Comparison of ENCODE assay signal across 36 cellular contexts in the genomic region with DNA sequence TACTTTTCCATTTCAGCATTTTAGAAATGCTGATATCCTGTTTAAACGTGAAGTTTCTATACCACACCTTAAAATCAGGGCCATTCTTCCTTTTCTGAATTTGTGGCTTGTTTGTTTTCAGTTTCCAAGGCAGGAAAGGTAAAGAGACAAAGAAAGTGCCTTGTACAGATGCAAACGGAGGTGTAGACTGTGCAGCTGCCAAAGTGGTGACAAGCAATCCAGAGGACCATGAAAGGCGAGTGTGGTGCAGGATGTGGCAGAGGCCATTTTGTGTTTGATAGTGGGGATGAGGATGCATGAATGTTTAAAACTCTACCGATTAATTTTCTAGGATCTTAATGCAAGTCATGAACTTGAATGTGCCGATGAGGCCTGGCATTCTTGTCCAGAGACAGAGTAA.
"Had no signal": no experiment of that assay in that cellular context is flagged by ENCODE, and none has a peak within 500 bp of the region (broad histone marks: within the 10 kb centered on the region; RNA-seq: fewer than 3 reads in every experiment).

No MANE protein-coding gene starts in this region.

- DNase-seq: activated CD4-positive, alpha-beta T cell treated with anti-CD3 and anti-CD28 coated beads for 1 hour; activated CD4-positive, alpha-beta T cell treated with anti-CD3 and anti-CD28 coated beads, Interleukin-2, amount 10 ng/mL, durations not matched to agents 24 days and 14 days; activated CD4-positive, alpha-beta T cell treated with anti-CD3 and anti-CD28 coated beads, Interleukin-2, amount 50 U/mL, for 48 hours; activated CD4-positive, CD25-positive, alpha-beta regulatory T cell; activated gamma-delta T cell; activated naive CD4-positive, alpha-beta T cell treated with Interleukin-2 at 50 U/mL for 16 hours; activated T-cell treated with anti-CD3 and anti-CD28 coated beads, Interleukin-2, amount 50 U/mL, for 24 hours; anterior cingulate cortex; caudate nucleus; cerebellar nuclear complex; IMR-90; Kasumi-1; KBM-7; MG63; MV-4-11; NCI-H1092 treated with DMSO at 0.1 percent for 48 hours; NCI-H1417; NCI-H146; NCI-H187; NCI-H2029 treated with DMSO at 0.1 percent for 48 hours; NCI-H2107; NCI-H2171; NCI-H510A; NCI-H526; NCI-H748 treated with DMSO at 0.1 percent for 48 hours; PC-9; SIG-M5; T-cell; T-helper 17 cell; T1000; WERI-Rb-1 had no signal

- H3K27me3 Mint-ChIP-seq: activated CD4-positive, alpha-beta T cell treated with anti-CD3 and anti-CD28 coated beads, Interleukin-2, amount 10 ng/mL, durations not matched to agents 24 days and 14 days; activated T-cell treated with anti-CD3 and anti-CD28 coated beads, Interleukin-2, amount 50 U/mL, for 24 hours; brain; T-cell; T-helper 17 cell had no signal

- H3K27ac Mint-ChIP-seq: activated CD4-positive, alpha-beta T cell treated with anti-CD3 and anti-CD28 coated beads, Interleukin-2, amount 10 ng/mL, durations not matched to agents 24 days and 14 days; activated T-cell treated with anti-CD3 and anti-CD28 coated beads, Interleukin-2, amount 50 U/mL, for 24 hours; activated T-helper 2 cell treated with anti-CD3 and anti-CD28 coated beads, Interferon-gamma antibody, Interleukin-2, Interleukin-4, amounts not matched to agents 10 μg/mL and 5 μg/mL and 100 μg/mL, durations not matched to agents 14 hours and 24 hours and 36 hours; brain; T-cell; T-helper 17 cell had no signal

- H2AFZ ChIP-seq: PC-9 had no signal

- H3K27ac ChIP-seq: PC-9, RWPE1, WERI-Rb-1 had no signal

- H3K27me3 ChIP-seq: MG63 had no signal

- H3K4me2 ChIP-seq: PC-9 had no signal

- H3K4me3 Mint-ChIP-seq: activated CD4-positive, alpha-beta T cell treated with anti-CD3 and anti-CD28 coated beads, Interleukin-2, amount 10 ng/mL, durations not matched to agents 24 days and 14 days; activated T-cell treated with anti-CD3 and anti-CD28 coated beads, Interleukin-2, amount 50 U/mL, for 24 hours; brain; T-cell; T-helper 17 cell had no signal

- H3K9me3 Mint-ChIP-seq: activated T-cell treated with anti-CD3 and anti-CD28 coated beads, Interleukin-2, amount 50 U/mL, for 24 hours had no signal

- H3K4me1 Mint-ChIP-seq: brain had no signal

- ATAC-seq: Right ventricle myocardium inferior, SK-N-SH treated with all-trans-retinoic acid at 6 μM for 48 hours, T-cell, T-helper 17 cell had no signal

- H3K4me3 ChIP-seq: MG63, PC-9 had no signal
